Comparison of ENCODE assay signal across 2 cellular contexts in genomic region chr1:18592368-18592767, GRCh38.
A peak's percentile ranks its signal among the peaks of the same experiment; 100 is the strongest.
TF ChIP-seq lines count a peak whose summit lies in the region.

No MANE protein-coding gene starts in this region.

TF ChIP-seq in GM23338, 12 proteins besides CTCF, POLR2A, EP300 and RAD21:
- TF ChIP-seq ETS1 (IDR thresholded peaks at IDR 0.05) (peak; percentile 72), NANOG (IDR thresholded peaks at IDR 0.05; ENCODE audit: borderline replicate concordance) (no peak)

TF ChIP-seq in IMR-90, 13 proteins besides CTCF, POLR2A, EP300 and RAD21:
- TF ChIP-seq, protein P1, sequence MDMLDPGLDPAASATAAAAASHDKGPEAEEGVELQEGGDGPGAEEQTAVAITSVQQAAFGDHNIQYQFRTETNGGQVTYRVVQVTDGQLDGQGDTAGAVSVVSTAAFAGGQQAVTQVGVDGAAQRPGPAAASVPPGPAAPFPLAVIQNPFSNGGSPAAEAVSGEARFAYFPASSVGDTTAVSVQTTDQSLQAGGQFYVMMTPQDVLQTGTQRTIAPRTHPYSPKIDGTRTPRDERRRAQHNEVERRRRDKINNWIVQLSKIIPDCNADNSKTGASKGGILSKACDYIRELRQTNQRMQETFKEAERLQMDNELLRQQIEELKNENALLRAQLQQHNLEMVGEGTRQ (IDR thresholded peaks at IDR 0.05; ENCODE audit: low read depth, low read length): peak; percentile 46; the same call in 1 of the 2 replicates
- no peak for TF ChIP-seq CEBPB (IDR thresholded peaks at IDR 0.05; ENCODE audit: low read depth, low read length)
